21 cellular contexts compared by ENCODE assay signal in the genomic region with DNA sequence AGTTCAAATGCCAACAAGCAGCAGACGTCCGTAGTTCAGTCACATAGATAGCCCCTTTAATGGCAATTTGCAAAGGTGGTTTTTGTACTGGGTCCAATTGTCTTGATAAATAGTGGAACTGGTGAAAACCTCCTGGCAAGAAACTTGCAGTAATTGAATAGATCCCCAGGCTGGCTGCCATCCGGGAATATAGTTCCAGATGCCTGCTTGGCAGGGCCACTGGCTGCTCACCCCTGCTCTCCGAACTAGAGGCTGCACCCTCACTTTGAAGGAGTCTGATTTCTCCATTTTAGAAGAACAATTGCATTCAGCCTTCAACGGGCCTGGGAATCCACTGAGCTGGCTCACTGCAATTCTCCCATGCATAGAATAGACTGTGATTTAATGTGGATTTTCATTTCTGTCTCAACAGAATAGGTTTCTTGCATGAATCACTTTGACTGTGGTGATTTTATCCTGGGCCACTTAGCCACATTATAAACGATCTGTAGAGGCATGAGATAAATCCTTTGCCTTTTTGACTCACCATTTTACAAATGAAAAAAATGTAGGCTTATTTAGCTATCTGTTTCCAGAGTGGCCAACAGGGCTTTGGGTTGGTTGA.
"Had no signal": no experiment of that assay in that cellular context is flagged by ENCODE, and none has a peak within 500 bp of the region (broad histone marks: within the 10 kb centered on the region; RNA-seq: fewer than 3 reads in every experiment).

No MANE protein-coding gene starts in this region.

- H3K27ac Mint-ChIP-seq: activated CD4-positive, alpha-beta T cell treated with anti-CD3 and anti-CD28 coated beads, Interleukin-2, amount 10 ng/mL, durations not matched to agents 7 days and 5 days; activated CD8-positive, alpha-beta T cell treated with anti-CD3 and anti-CD28 coated beads for 36 hours; activated naive CD8-positive, alpha-beta T cell treated with anti-CD3 and anti-CD28 coated beads, Interleukin-2, amount 50 U/mL, for 24 hours; activated T-helper 1 cell treated with anti-CD3 and anti-CD28 coated beads, Interleukin-12 subunit alpha, Interleukin-12 subunit beta, Interleukin-2, Interleukin-4 antibody, amounts not matched to agents 30 ng/mL and 10 ng/mL and 1 ng/mL, durations not matched to agents 14 hours and 24 hours and 36 hours; effector memory CD8-positive, alpha-beta T cell; memory B cell; stimulated activated naive B cell treated with anti-CD40 and anti-IgM and Interleukin-4, amounts not matched to agents 10 μg/mL and 1 μg/mL and 100 μg/mL, for 72 hours had no signal

- H3K9me3 Mint-ChIP-seq: effector memory CD8-positive, alpha-beta T cell; memory B cell had no signal

- H3K27me3 ChIP-seq: brain microvascular endothelial cell, esophagus muscularis mucosa had no signal

- H3K27ac ChIP-seq: brain microvascular endothelial cell, esophagus muscularis mucosa, VCaP had no signal

- ATAC-seq: activated CD4-positive, CD25-positive, alpha-beta regulatory T cell treated with anti-CD3 and anti-CD28 coated beads, Interleukin-2, amount 50 U/mL, for 24 hours; activated CD8-positive, alpha-beta T cell treated with anti-CD3 and anti-CD28 coated beads for 36 hours; activated naive CD8-positive, alpha-beta T cell treated with anti-CD3 and anti-CD28 coated beads, Interleukin-2, amount 50 U/mL, for 24 hours; effector memory CD8-positive, alpha-beta T cell; left colon; sciatic nerve; stimulated activated naive B cell treated with anti-CD40 and anti-IgM and Interleukin-4, amounts not matched to agents 10 μg/mL and 1 μg/mL and 100 μg/mL, for 72 hours had no signal

- DNase-seq: activated CD4-positive, alpha-beta T cell treated with anti-CD3 and anti-CD28 coated beads, Interleukin-2, amount 10 ng/mL, durations not matched to agents 7 days and 5 days; activated CD8-positive, alpha-beta T cell treated with anti-CD3 and anti-CD28 coated beads for 36 hours; activated gamma-delta T cell; activated naive CD4-positive, alpha-beta T cell treated with anti-CD3 and anti-CD28 coated beads, Interleukin-2, amount 50 U/mL, for 16 hours; activated naive CD8-positive, alpha-beta T cell treated with anti-CD3 and anti-CD28 coated beads, Interleukin-2, amount 50 U/mL, for 24 hours; brain microvascular endothelial cell; central memory CD4-positive, alpha-beta T cell; effector memory CD8-positive, alpha-beta T cell; left colon; naive B cell; small intestine; stimulated activated CD4-positive, alpha-beta T cell treated with anti-CD3 and anti-CD28 coated beads, Interleukin-2, amount 100 ng/mL, for 48 hours; stimulated activated CD8-positive, alpha-beta memory T cell treated with anti-CD3 and anti-CD28 coated beads, Interleukin-4, amount 100 ng/mL, for 48 hours; stimulated activated naive B cell treated with anti-CD40 and anti-IgM and Interleukin-4, amounts not matched to agents 10 μg/mL and 1 μg/mL and 100 μg/mL, for 72 hours had no signal

- H3K36me3 Mint-ChIP-seq: memory B cell; naive B cell; stimulated activated naive B cell treated with anti-CD40 and anti-IgM and Interleukin-4, amounts not matched to agents 10 μg/mL and 1 μg/mL and 100 μg/mL, for 72 hours had no signal

- H3K4me1 Mint-ChIP-seq: activated naive CD8-positive, alpha-beta T cell treated with anti-CD3 and anti-CD28 coated beads, Interleukin-2, amount 50 U/mL, for 24 hours; memory B cell had no signal

- H3K4me3 Mint-ChIP-seq: activated CD4-positive, alpha-beta T cell treated with anti-CD3 and anti-CD28 coated beads, Interleukin-2, amount 10 ng/mL, durations not matched to agents 7 days and 5 days; activated CD8-positive, alpha-beta T cell treated with anti-CD3 and anti-CD28 coated beads for 36 hours; activated naive CD8-positive, alpha-beta T cell treated with anti-CD3 and anti-CD28 coated beads, Interleukin-2, amount 50 U/mL, for 24 hours; activated T-helper 1 cell treated with anti-CD3 and anti-CD28 coated beads, Interleukin-12 subunit alpha, Interleukin-12 subunit beta, Interleukin-2, Interleukin-4 antibody, amounts not matched to agents 30 ng/mL and 10 ng/mL and 1 ng/mL, durations not matched to agents 14 hours and 24 hours and 36 hours; effector memory CD8-positive, alpha-beta T cell; memory B cell; naive B cell; neural crest cell; stimulated activated naive B cell treated with anti-CD40 and anti-IgM and Interleukin-4, amounts not matched to agents 10 μg/mL and 1 μg/mL and 100 μg/mL, for 72 hours had no signal
